In genomic region chr9:126127591-126127990, GRCh38 we compare ENCODE assay signal across 16 cellular contexts.
"Had no signal": no experiment of that assay in that cellular context is flagged by ENCODE, and none has a peak within 500 bp of the region (broad histone marks: within the 10 kb centered on the region; RNA-seq: fewer than 3 reads in every experiment).

No MANE protein-coding gene starts in this region.

- H3K9me3 Mint-ChIP-seq: activated naive CD4-positive, alpha-beta T cell treated with anti-CD3 and anti-CD28 coated beads, Interleukin-2, amount 50 U/mL, for 24 hours; activated T-helper 17 cell treated with anti-CD3 and anti-CD28 coated beads, Interleukin-2, amount 50 U/mL, for 72 hours; T-helper 2 cell treated with Interferon-gamma antibody and Interleukin-4, amounts not matched to agents 5 μg/mL and 100 μg/mL, for 36 hours had no signal

- H3K4me3 Mint-ChIP-seq: activated naive CD4-positive, alpha-beta T cell treated with anti-CD3 and anti-CD28 coated beads, Interleukin-2, amount 50 U/mL, for 24 hours; activated T-helper 17 cell treated with anti-CD3 and anti-CD28 coated beads, Interleukin-2, amount 50 U/mL, for 72 hours; dendritic cell treated with granulocyte-macrophage colony-stimulating factor and Interleukin-4, amounts not matched to agents 40 ng/mL and 50 ng/mL, for 4 days; memory B cell; T-helper 2 cell treated with Interferon-gamma antibody and Interleukin-4, amounts not matched to agents 5 μg/mL and 100 μg/mL, for 36 hours had no signal

- H3K27ac Mint-ChIP-seq: activated naive CD4-positive, alpha-beta T cell treated with anti-CD3 and anti-CD28 coated beads, Interleukin-2, amount 50 U/mL, for 24 hours; activated T-helper 17 cell treated with anti-CD3 and anti-CD28 coated beads, Interleukin-2, amount 50 U/mL, for 72 hours; dendritic cell treated with granulocyte-macrophage colony-stimulating factor and Interleukin-4, amounts not matched to agents 40 ng/mL and 50 ng/mL, for 4 days; memory B cell; T-helper 2 cell treated with Interferon-gamma antibody and Interleukin-4, amounts not matched to agents 5 μg/mL and 100 μg/mL, for 36 hours had no signal

- H3K27me3 ChIP-seq: ovary had no signal

- H3K27ac ChIP-seq: ovary, tibial artery had no signal

- DNase-seq: activated CD4-positive, alpha-beta T cell treated with anti-CD3 and anti-CD28 coated beads, Interleukin-2, amount 50 U/mL, for 4 hours; activated T-cell treated with anti-CD3 and anti-CD28 coated beads for 4 hours; central memory CD4-positive, alpha-beta T cell; erythroblast; hypothalamus; stimulated activated CD4-positive, alpha-beta T cell treated with anti-CD3 and anti-CD28 coated beads, Interleukin-15, amount 100 ng/mL, for 24 hours; stimulated activated CD4-positive, alpha-beta T cell treated with anti-CD3 and anti-CD28 coated beads, Interleukin-4, amount 100 ng/mL, for 4 hours; SW 1271 had no signal

- H3K36me3 Mint-ChIP-seq: activated naive CD4-positive, alpha-beta T cell treated with anti-CD3 and anti-CD28 coated beads, Interleukin-2, amount 50 U/mL, for 24 hours had no signal

- H3K36me3 ChIP-seq: ovary, tibial artery had no signal

- H3K4me3 ChIP-seq: ovary, tibial artery had no signal

- H3K4me1 ChIP-seq: tibial artery had no signal

- H3K9me3 ChIP-seq: ovary, tibial artery had no signal

- H3K4me1 Mint-ChIP-seq: activated naive CD4-positive, alpha-beta T cell treated with anti-CD3 and anti-CD28 coated beads, Interleukin-2, amount 50 U/mL, for 24 hours; activated T-helper 17 cell treated with anti-CD3 and anti-CD28 coated beads, Interleukin-2, amount 50 U/mL, for 72 hours; memory B cell had no signal

- ATAC-seq: activated CD4-positive, CD25-positive, alpha-beta regulatory T cell treated with anti-CD3 and anti-CD28 coated beads, Interleukin-2, amount 50 U/mL, for 24 hours; activated T-helper 17 cell treated with anti-CD3 and anti-CD28 coated beads, Interleukin-2, amount 50 U/mL, for 72 hours had no signal
